In the genomic region with DNA sequence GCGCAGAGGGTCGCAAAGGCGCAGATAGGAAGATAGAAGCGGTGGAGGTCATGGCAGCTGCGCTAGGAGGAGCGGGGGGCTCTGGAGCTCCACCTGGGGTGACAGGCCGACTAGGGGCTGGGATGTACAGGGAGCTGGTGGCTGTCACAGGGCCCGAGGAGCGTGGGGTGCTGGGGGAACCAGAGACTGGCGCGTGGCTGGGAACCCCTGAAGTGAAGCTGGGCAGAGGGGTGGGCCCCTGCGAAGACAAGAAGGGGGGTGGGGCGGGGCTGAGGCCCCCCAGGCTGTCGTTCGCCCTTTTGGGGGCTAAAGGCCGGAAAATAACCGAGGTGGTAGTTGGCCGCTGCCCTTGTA, we compare ENCODE assay signal across 9 cellular contexts. TPM values are rescaled to one million over a fixed set of nuclear protein-coding genes. Genes with fewer than 3 reads are reported as not detected.
DNase-seq lines count a peak whose midpoint lies in the region; ATAC-seq, FAIRE-seq and TF ChIP-seq lines count a peak whose summit lies in the region.
"Had no signal": no experiment of that assay in that cellular context is flagged by ENCODE, and none has a peak within 500 bp of the region (broad histone marks: within the 10 kb centered on the region; RNA-seq: fewer than 3 reads in every experiment).

No MANE protein-coding gene starts in this region.

- H3K9me3 ChIP-seq in GM12878 (replicated peaks; ENCODE audit: control insufficient read depth, insufficient read depth, low read length) (no peaks in the 10 kb centered on the region), left lung (no peaks in the 10 kb centered on the region), stomach smooth muscle (ENCODE audit: control insufficient read depth in 2 of 2, low read length in 2 of 2) (no peaks in the 10 kb centered on the region)

- CTCF ChIA-PET in GM12878 (lab: Yijun Ruan, JAX), result interaction anchor here (1.0 to 1.7 kb wide), 4 partner anchors 14 to 118 kb away, joined by 3 to 7 read pairs (median 3); no protein-coding TSS in a partner anchor

- SMC1A ChIA-PET in GM12878 (lab: Charles Lee; ENCODE audit: uncharacterized antibody, unreplicated experiment), result interaction anchor here (1.5 to 4.8 kb wide), 2 partner anchors 20 to 118 kb away, joined by 3 to 23 read pairs; no protein-coding TSS in a partner anchor

- H2AFZ ChIP-seq in GM12878 (ENCODE audit: control insufficient read depth, low read depth, low read length), result peak overlapping the region; percentile 2; the same call in 1 of the 2 replicates

- RAD21 ChIA-PET in GM12878 (lab: Charles Lee; ENCODE audit: unreplicated experiment), result interaction anchor here (0.7 kb wide), 1 partner anchor 56 kb away, joined by 3 read pairs; no protein-coding TSS in a partner anchor

- H3K9ac ChIP-seq in GM12878 (ENCODE audit: control insufficient read depth, insufficient read depth, low read length) (peak overlapping the region; percentile 11; the same call in 1 of the 2 replicates), stomach smooth muscle (ENCODE audit: low read length in 2 of 2) (peak overlapping the region; percentile 75 to 84)

- H3K4me3 ChIP-seq in GM12878 (no peak overlapping the region; the same call in 1 of the 2 replicates), left lung (peak overlapping the region; percentile 54 to 72), stomach smooth muscle (ENCODE audit: low read length in 2 of 2) (peak overlapping the region; percentile 82 to 84)

- H3K27me3 ChIP-seq in GM12878 (replicated peaks in 1 of 2; ENCODE audit: control insufficient read depth in 2 of 2, insufficient read depth in 2 of 2, low read length in 1 of 2) (no peaks in the 10 kb centered on the region), left lung (peaks cover 0 to 9% of the 10 kb centered on the region in 2 donors), stomach smooth muscle (ENCODE audit: control insufficient read depth in 1 of 2, insufficient read depth in 2 of 2, low read length in 2 of 2) (no peaks in the 10 kb centered on the region)

- DNase-seq in DMS53 (lab: John Stamatoyannopoulos, UW) (peak; percentile 48), DMS53 treated with DMSO at 0.1 percent for 48 hours (lab: John Stamatoyannopoulos, UW; ENCODE audit: unreplicated experiment) (no peak), GM12878 (ENCODE audit: low read depth, low spot score) (no peak), left lung (no peak), RCC 7860 (ENCODE audit: low spot score) (no peak)

- peak overlapping the region; percentile 59; the same call in 1 of the 2 replicates for H3K4me2 ChIP-seq in GM12878 (ENCODE audit: control insufficient read depth, insufficient read depth)

- BruUV-seq in GM12878 (replicated peaks; lab: Mats Ljungman, UMichigan), result no TSS peak

- no peak for TF ChIP-seq EP300 in GM12878 (IDR thresholded peaks at IDR 0.05; ENCODE audit: borderline replicate concordance in 1 of 2, control insufficient read depth in 1 of 2, low read depth in 2 of 2, low read length in 2 of 2)

- FAIRE-seq in GM12878 (lab: Jason Lieb, UNC), result no peak
- FAIRE-seq in RCC 7860 (lab: Jason Lieb, UNC), result no peak

- POLR2A ChIA-PET in GM12878 (lab: Charles Lee), result interaction anchor here (0.5 kb wide), 1 partner anchor 10 kb away, joined by 4 read pairs; no protein-coding TSS in a partner anchor

- TF ChIP-seq POLR2A in GM12878 (IDR thresholded peaks at IDR 0.05; ENCODE audit: low read depth, low read length), result no peak

- in situ Hi-C loops in GM12878 (cut with MboI), result no loop called here

- ATAC-seq in GM12878 (no peak), left lung (peak; percentile 3), GM18519 (IDR thresholded peaks at IDR 0.05; ENCODE audit: low FRiP score, unreplicated experiment) (no peak), GM19397 (IDR thresholded peaks at IDR 0.05; ENCODE audit: unreplicated experiment) (no peak)

- WGBS in GM12878 (ENCODE audit: insufficient coverage, insufficient replicate concordance, low lambda C conversion rate, missing lambda C conversion rate), result 47% methylated on average over 16 of the region's 18 CpGs

- no peak for TF ChIP-seq RAD21 in GM12878 (IDR thresholded peaks at IDR 0.05; ENCODE audit: insufficient read depth, low read depth, low read length)

- H3K27ac ChIP-seq in GM12878 (ENCODE audit: control insufficient read depth, insufficient read depth) (no peak overlapping the region), left lung (peak overlapping the region in 1 of 2 donors; percentile 28), stomach smooth muscle (ENCODE audit: low read length) (peak overlapping the region; percentile 24)
- H3K27ac ChIP-seq: 22Rv1 had no signal

- H3K4me1 ChIP-seq in GM12878 (ENCODE audit: control insufficient read depth, insufficient read depth, low read length) (peaks cover 34% of the 10 kb centered on the region), left lung (peaks cover 0 to 25% of the 10 kb centered on the region in 2 donors), stomach smooth muscle (ENCODE audit: control insufficient read depth, insufficient read depth, low read length) (peaks cover 33% of the 10 kb centered on the region)

- intact Hi-C loops in GM12878 (cut with micrococcal nuclease; ENCODE audit: unreplicated experiment), result no loop called here
- intact Hi-C loops in left lung (cut with DNase I), result loop anchor here in 1 of 2 donors (10.0 kb wide), 1 partner anchor 113 kb away; no protein-coding TSS in a partner anchor

- H3K36me3 ChIP-seq in GM12878 (ENCODE audit: control insufficient read depth in 2 of 2, insufficient read depth in 2 of 2, low read length in 1 of 2), result no peaks in the 10 kb centered on the region
- H3K36me3 ChIP-seq in left lung, result no peaks in the 10 kb centered on the region
- no peaks in the 10 kb centered on the region for H3K36me3 ChIP-seq in stomach smooth muscle (ENCODE audit: control insufficient read depth in 2 of 2, insufficient read depth in 2 of 2, low read length in 2 of 2)

- H3K79me2 ChIP-seq in GM12878 (ENCODE audit: control insufficient read depth, insufficient read depth, low read length), result no peaks in the 10 kb centered on the region

- no peak for TF ChIP-seq CTCF in GM12878 (IDR thresholded peaks at IDR 0.05 in 2 of 3, conservative IDR thresholded peaks at IDR 0.05 in 1 of 3; ENCODE audit: control insufficient read depth in 2 of 3, extremely low read depth in 1 of 3, insufficient read depth in 1 of 3, low read depth in 3 of 3, low read length in 3 of 3)
- TF ChIP-seq CTCF in left lung (IDR thresholded peaks at IDR 0.05), result no peak

- no peaks in the 10 kb centered on the region for H4K20me1 ChIP-seq in GM12878 (ENCODE audit: control insufficient read depth, insufficient read depth)

RNA-seq across cellular contexts. Expression of gene MYOZ1, which starts 6.6 kb away (rescaled TPM):
- total RNA-seq in GM12878 (2013; cell fraction: nucleolus; rRNA removed), result not detected in 2 replicates
- 0.54 and 0.56 TPM in 2 replicates for total RNA-seq in GM12878 (2014; rRNA removed)
- 0.58 and 0.78 TPM in 2 replicates for total RNA-seq in GM12878 (2014; rRNA removed; fragmentation: Illumina TruSeq; extraction: Trizol)
- total RNA-seq in GM12878 (2021), result 0.66 and 0.67 TPM in 2 replicates
- not detected for polyA plus RNA-seq in GM12878 (2011; ENCODE audit: low read depth)
- polyA plus RNA-seq in GM12878 (2011; rRNA removed), result 0.05 and 0.07 TPM in 2 replicates
- polyA plus RNA-seq in GM12878 (2011; cell fraction: cytosol; rRNA removed), result 0.07 and 0.10 TPM in 2 replicates
- 0.09 and 0.12 TPM in 2 replicates for polyA plus RNA-seq in GM12878 (2011; cell fraction: nucleus; rRNA removed)
- 0.19 and 0.45 TPM in 2 replicates for polyA plus RNA-seq in GM12878 (2012)
- 0.46 and 0.78 TPM in 2 replicates for polyA plus RNA-seq in GM12878 (2014; fragmentation: Illumina TruSeq; extraction: Trizol)
- under 1 TPM; 0.11 to 0.35 TPM for polyA plus RNA-seq in GM12878 (2014; fragmentation: Nextera tagmentation; extraction: Ambion mirVana)
- 0.95 and 1.5 TPM in 2 replicates for polyA plus RNA-seq in GM12878 (2014; rRNA removed)
- 1 to 10 TPM; 1.3 to 2.0 TPM for polyA plus RNA-seq in GM12878 (2016; fragmentation: Nextera tagmentation; extraction: Ambion mirVana)
- polyA minus RNA-seq in GM12878 (2011; rRNA and poly(A)+ RNA removed), result not detected in 2 replicates
- not detected in 2 replicates for polyA minus RNA-seq in GM12878 (2011; cell fraction: cytosol; rRNA and poly(A)+ RNA removed)
- polyA minus RNA-seq in GM12878 (2011; cell fraction: nucleus; rRNA and poly(A)+ RNA removed), result not detected in 2 replicates
- 1 to 10 TPM in 1 of 2 donors, under 1 TPM in 1; 0.99 to 2.1 TPM for total RNA-seq in left lung

RNA-seq across cellular contexts. Expression of gene SYNPO2L, which starts 8.0 kb away (rescaled TPM):
- 0.17 and 0.27 TPM in 2 replicates for total RNA-seq in GM12878 (2013; cell fraction: nucleolus; rRNA removed)
- total RNA-seq in GM12878 (2014; rRNA removed) (0.33 and 0.40 TPM in 2 replicates), GM12878 (2014; rRNA removed; fragmentation: Illumina TruSeq; extraction: Trizol) (0.45 and 0.46 TPM in 2 replicates), GM12878 (2021) (2.3 and 2.6 TPM in 2 replicates), left lung (under 1 TPM; 0.20 to 0.42 TPM)
- polyA plus RNA-seq in GM12878 (2011; ENCODE audit: low read depth), result 0.17 TPM
- polyA plus RNA-seq in GM12878 (2011; rRNA removed) (0.01 TPM in 1 of 2 replicates, not detected in the other), GM12878 (2014; fragmentation: Illumina TruSeq; extraction: Trizol) (1.2 and 1.3 TPM in 2 replicates), GM12878 (2014; fragmentation: Nextera tagmentation; extraction: Ambion mirVana) (under 1 TPM; 0.08 to 0.33 TPM), GM12878 (2014; rRNA removed) (0.90 TPM in 2 replicates), GM12878 (2016; fragmentation: Nextera tagmentation; extraction: Ambion mirVana) (1 to 10 TPM in 1 of 2 experiments, under 1 TPM in 1; 0.73 to 1.3 TPM)
- polyA plus RNA-seq in GM12878 (2011; cell fraction: cytosol; rRNA removed), result 0.03 and 0.08 TPM in 2 replicates
- polyA plus RNA-seq in GM12878 (2011; cell fraction: nucleus; rRNA removed), result 0.06 and 0.07 TPM in 2 replicates
- 0.16 and 0.20 TPM in 2 replicates for polyA plus RNA-seq in GM12878 (2012)
- 0.05 TPM in 1 of 2 replicates, not detected in the other for polyA minus RNA-seq in GM12878 (2011; rRNA and poly(A)+ RNA removed)
- polyA minus RNA-seq in GM12878 (2011; cell fraction: cytosol; rRNA and poly(A)+ RNA removed), result 0.40 TPM in 1 of 2 replicates, not detected in the other
- polyA minus RNA-seq in GM12878 (2011; cell fraction: nucleus; rRNA and poly(A)+ RNA removed), result 0.10 and 0.12 TPM in 2 replicates

RNA-seq across cellular contexts. Expression of gene AGAP5, which starts 50.1 kb away (rescaled TPM):
- 49.7 and 55.0 TPM in 2 replicates for total RNA-seq in GM12878 (2013; cell fraction: nucleolus; rRNA removed)
- total RNA-seq in GM12878 (2014; rRNA removed), result 6.3 and 6.7 TPM in 2 replicates
- total RNA-seq in GM12878 (2014; rRNA removed; fragmentation: Illumina TruSeq; extraction: Trizol), result 5.9 and 6.5 TPM in 2 replicates
- total RNA-seq in GM12878 (2021), result 5.9 and 6.7 TPM in 2 replicates
- 1.2 TPM for polyA plus RNA-seq in GM12878 (2011; ENCODE audit: low read depth)
- 6.8 and 8.5 TPM in 2 replicates for polyA plus RNA-seq in GM12878 (2011; rRNA removed)
- polyA plus RNA-seq in GM12878 (2011; cell fraction: cytosol; rRNA removed), result 4.9 and 6.9 TPM in 2 replicates
- polyA plus RNA-seq in GM12878 (2011; cell fraction: nucleus; rRNA removed), result 32.5 and 33.6 TPM in 2 replicates
- polyA plus RNA-seq in GM12878 (2012), result 4.4 and 6.0 TPM in 2 replicates
- 8.1 and 8.5 TPM in 2 replicates for polyA plus RNA-seq in GM12878 (2014; fragmentation: Illumina TruSeq; extraction: Trizol)
- under 1 TPM in 1 of 2 experiments, not detected in 1; 0.68 TPM for polyA plus RNA-seq in GM12878 (2014; fragmentation: Nextera tagmentation; extraction: Ambion mirVana)
- 7.3 and 9.1 TPM in 2 replicates for polyA plus RNA-seq in GM12878 (2014; rRNA removed)
- 1 to 10 TPM; 2.3 TPM for polyA plus RNA-seq in GM12878 (2016; fragmentation: Nextera tagmentation; extraction: Ambion mirVana)
- 8.0 and 8.2 TPM in 2 replicates for polyA minus RNA-seq in GM12878 (2011; rRNA and poly(A)+ RNA removed)
- polyA minus RNA-seq in GM12878 (2011; cell fraction: cytosol; rRNA and poly(A)+ RNA removed), result 1.7 and 3.3 TPM in 2 replicates
- 6.5 and 9.9 TPM in 2 replicates for polyA minus RNA-seq in GM12878 (2011; cell fraction: nucleus; rRNA and poly(A)+ RNA removed)
- 1 to 10 TPM; 8.4 to 10.0 TPM for total RNA-seq in left lung

RNA-seq across cellular contexts. Expression of gene USP54, which starts 56.7 kb away (rescaled TPM):
- 50.8 and 69.4 TPM in 2 replicates for total RNA-seq in GM12878 (2013; cell fraction: nucleolus; rRNA removed)
- total RNA-seq in GM12878 (2014; rRNA removed), result 4.1 and 5.7 TPM in 2 replicates
- total RNA-seq in GM12878 (2014; rRNA removed; fragmentation: Illumina TruSeq; extraction: Trizol), result 4.9 and 5.4 TPM in 2 replicates
- total RNA-seq in GM12878 (2021), result 7.0 and 9.5 TPM in 2 replicates
- polyA plus RNA-seq in GM12878 (2011; ENCODE audit: low read depth), result 2.0 TPM
- polyA plus RNA-seq in GM12878 (2011; rRNA removed), result 10.3 and 10.5 TPM in 2 replicates
- 6.2 and 7.0 TPM in 2 replicates for polyA plus RNA-seq in GM12878 (2011; cell fraction: cytosol; rRNA removed)
- 6.1 and 6.2 TPM in 2 replicates for polyA plus RNA-seq in GM12878 (2011; cell fraction: nucleus; rRNA removed)
- polyA plus RNA-seq in GM12878 (2012), result 2.4 and 2.8 TPM in 2 replicates
- polyA plus RNA-seq in GM12878 (2014; fragmentation: Illumina TruSeq; extraction: Trizol), result 5.6 and 8.8 TPM in 2 replicates
- 1 to 10 TPM in 1 of 2 experiments, under 1 TPM in 1; 0.93 to 1.7 TPM for polyA plus RNA-seq in GM12878 (2014; fragmentation: Nextera tagmentation; extraction: Ambion mirVana)
- 3.9 and 4.7 TPM in 2 replicates for polyA plus RNA-seq in GM12878 (2014; rRNA removed)
- 1 to 10 TPM; 3.9 to 6.3 TPM for polyA plus RNA-seq in GM12878 (2016; fragmentation: Nextera tagmentation; extraction: Ambion mirVana)
- 8.4 and 22.5 TPM in 2 replicates for polyA minus RNA-seq in GM12878 (2011; rRNA and poly(A)+ RNA removed)
- polyA minus RNA-seq in GM12878 (2011; cell fraction: cytosol; rRNA and poly(A)+ RNA removed), result 5.5 and 6.3 TPM in 2 replicates
- polyA minus RNA-seq in GM12878 (2011; cell fraction: nucleus; rRNA and poly(A)+ RNA removed), result 5.1 and 7.4 TPM in 2 replicates
- 100 to 1,000 TPM in 1 of 2 donors, 10 to 100 TPM in 1; 67.3 to 122 TPM for total RNA-seq in left lung
